ENCODE assay signal across 8 cellular contexts in the genomic region with DNA sequence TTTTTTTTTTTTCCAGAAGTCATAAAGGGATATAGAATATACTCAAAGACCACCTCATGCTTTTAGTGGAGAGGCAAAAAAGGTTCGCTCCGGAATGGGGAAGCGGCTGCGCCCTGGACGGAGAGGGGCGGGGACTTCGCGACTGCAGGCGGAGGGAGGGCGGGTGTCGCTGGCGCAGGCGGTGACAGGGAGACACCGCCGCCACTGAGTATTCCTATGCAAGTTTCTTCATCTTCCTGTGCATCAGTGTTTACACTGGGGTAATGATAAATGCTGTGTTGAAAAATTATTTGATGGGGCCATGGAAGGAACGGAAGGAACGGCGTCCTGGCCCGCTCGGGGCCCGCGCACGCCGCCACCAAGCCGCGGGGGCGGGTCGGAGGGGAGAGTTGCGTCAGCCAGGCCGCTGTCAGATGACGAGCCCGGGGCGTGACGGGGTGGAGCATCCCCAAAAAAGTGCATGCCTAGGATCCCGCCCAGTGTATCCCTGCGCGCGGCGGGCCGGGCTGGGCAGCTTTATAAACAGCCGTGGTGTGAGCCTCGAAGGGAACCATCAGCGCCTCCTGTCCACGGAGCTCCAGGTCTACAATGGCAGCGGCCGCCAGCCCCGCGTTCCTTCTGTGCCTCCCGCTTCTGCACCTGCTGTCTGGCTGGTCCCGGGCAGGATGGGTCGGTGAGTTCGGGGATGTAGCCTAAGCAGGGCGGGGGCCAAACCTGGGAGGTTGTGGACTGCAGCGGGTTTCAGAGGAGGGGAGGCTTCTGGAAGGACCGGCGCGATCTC. TPM values are rescaled to one million over a fixed set of nuclear protein-coding genes. Genes with fewer than 3 reads are reported as not detected.
DNase-seq lines count a peak whose midpoint lies in the region; ATAC-seq and TF ChIP-seq lines count a peak whose summit lies in the region.

A gene with protein sequence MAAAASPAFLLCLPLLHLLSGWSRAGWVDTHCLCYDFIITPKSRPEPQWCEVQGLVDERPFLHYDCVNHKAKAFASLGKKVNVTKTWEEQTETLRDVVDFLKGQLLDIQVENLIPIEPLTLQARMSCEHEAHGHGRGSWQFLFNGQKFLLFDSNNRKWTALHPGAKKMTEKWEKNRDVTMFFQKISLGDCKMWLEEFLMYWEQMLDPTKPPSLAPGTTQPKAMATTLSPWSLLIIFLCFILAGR (plus strand): TSS at position 482 of the 781 bp plus-strand sequence. CDS start 107 bp downstream, at position 589.

- CTCF ChIA-PET in A673 (lab: Charles Lee): no interaction called here

- peaks cover 7% of the 10 kb centered on the region for H3K4me1 ChIP-seq in A673 (ENCODE audit: insufficient read depth, low read length, poor library complexity, severe bottlenecking)
- H3K4me1 ChIP-seq in RWPE2 (ENCODE audit: insufficient read depth, poor library complexity, severe bottlenecking): peaks cover 4% of the 10 kb centered on the region
- peaks cover 0 to 26% (median 17%) of the 10 kb centered on the region in 3 donors for H3K4me1 ChIP-seq in gastroesophageal sphincter

- no TSS peak for BruUV-seq in A673 (replicated peaks; lab: Mats Ljungman, UMichigan)

- H3K27ac ChIP-seq in A673 (ENCODE audit: low read depth, low read length, poor library complexity, severe bottlenecking) (peak within 1 kb of the TSS; percentile 87), KOPT-K1 (ENCODE audit: low read depth, low read length, poor library complexity, severe bottlenecking) (peak within 1 kb of the TSS; percentile 53), RWPE2 (ENCODE audit: poor library complexity, severe bottlenecking) (no peak within 1 kb of the TSS), gastroesophageal sphincter (no peak within 1 kb of the TSS), substantia nigra (ENCODE audit: low read depth, low read length, poor library complexity, severe bottlenecking) (no peak within 1 kb of the TSS)

- TF ChIP-seq POLR2A in gastroesophageal sphincter (IDR thresholded peaks at IDR 0.05): no peak

- H3K4me3 ChIP-seq in A673 (ENCODE audit: low read depth, low read length, poor library complexity, severe bottlenecking) (peak within 1 kb of the TSS; percentile 56), RWPE2 (ENCODE audit: severe bottlenecking) (peak within 1 kb of the TSS; percentile 37), gastroesophageal sphincter (peak within 1 kb of the TSS; percentile 3 to 51)

- H3K9me3 ChIP-seq in A673 (ENCODE audit: low read depth, low read length, poor library complexity, severe bottlenecking): no peaks in the 10 kb centered on the region
- H3K9me3 ChIP-seq in KOPT-K1 (ENCODE audit: insufficient read depth, low read length, poor library complexity, severe bottlenecking): peaks cover 7% of the 10 kb centered on the region
- no peaks in the 10 kb centered on the region for H3K9me3 ChIP-seq in RWPE2 (ENCODE audit: severe bottlenecking)
- no peaks in the 10 kb centered on the region for H3K9me3 ChIP-seq in gastroesophageal sphincter

- POLR2A ChIA-PET in A673 (lab: Charles Lee; ENCODE audit: low non-redundant PET): no interaction called here

- 0 out of 2 replicates have a peak, but pooled peaks have one; percentile 17 for TF ChIP-seq CTCF in A673 (conservative IDR thresholded peaks at IDR 0.05; ENCODE audit: low read depth, low read length)
- TF ChIP-seq CTCF in RWPE2 (IDR thresholded peaks at IDR 0.05; ENCODE audit: poor library complexity, severe bottlenecking): peak; percentile 9
- TF ChIP-seq CTCF in gastroesophageal sphincter (IDR thresholded peaks at IDR 0.05): peak in 1 of 4 experiments; percentile 19

- 0 to 11% methylated on average over 4 to 15 of the region's 57 CpGs for WGBS in gastroesophageal sphincter (ENCODE audit: low coverage in 1 of 2), 2 donors

- peak; percentile 96 for DNase-seq in A673 (ENCODE audit: low spot score)
- DNase-seq in RWPE2 (ENCODE audit: low spot score): peak; percentile 90
- peak; percentile 54 for DNase-seq in activated gamma-delta T cell (lab: John Stamatoyannopoulos, UW)
- peak; percentile 41 for DNase-seq in non-pigmented ciliary epithelial cell (ENCODE audit: low read depth)
- peak in 29 of 49 donors; percentile 5 to 94 (median 26) for DNase-seq in substantia nigra (lab: John Stamatoyannopoulos, UW)

- H3K36me3 ChIP-seq in A673 (ENCODE audit: insufficient read depth, low read length, poor library complexity, severe bottlenecking) (no peaks in the 10 kb centered on the region), KOPT-K1 (ENCODE audit: insufficient read depth, low read length) (no peaks in the 10 kb centered on the region), RWPE2 (ENCODE audit: low read depth) (no peaks in the 10 kb centered on the region), gastroesophageal sphincter (no peaks in the 10 kb centered on the region)

- intact Hi-C loops in A673 (cut with micrococcal nuclease; ENCODE audit: unreplicated experiment): no loop called here

- H3K27me3 ChIP-seq in A673 (replicated peaks; ENCODE audit: insufficient read depth, low read depth, low read length, poor library complexity): peaks cover 18% of the 10 kb centered on the region
- H3K27me3 ChIP-seq in RWPE2 (ENCODE audit: insufficient read depth, poor library complexity, severe bottlenecking): peaks cover 20% of the 10 kb centered on the region
- peaks cover 99% of the 10 kb centered on the region for H3K27me3 ChIP-seq in gastroesophageal sphincter

- peak; percentile 65 for ATAC-seq in GM19351 (IDR thresholded peaks at IDR 0.05; ENCODE audit: unreplicated experiment)
- ATAC-seq in RWPE2 (ENCODE audit: low read depth): peak; percentile 78
- ATAC-seq in gastroesophageal sphincter: peak; percentile 90

- TF ChIP-seq EP300 in gastroesophageal sphincter (IDR thresholded peaks at IDR 0.05): no peak

RNA-seq across cellular contexts. Expression of the gene that starts here (rescaled TPM):
- total RNA-seq in A673 (2021): 5.2 and 7.0 TPM in 2 replicates
- under 1 TPM in 2 of 4 donors, not detected in 2; 0.07 to 0.27 TPM for total RNA-seq in gastroesophageal sphincter

Comparison
In these comparisons a context has a peak if more than half of its experiments do, and no peak if none do; other contexts are left out.
1. Peak in ATAC-seq and H3K4me3 ChIP-seq in gastroesophageal sphincter; RNA of the gene not detected or under 1 TPM.
2. DNase-seq: peak in every context shown above with its lines; median percentile 96 in A673; 90 in RWPE2; 54 in activated gamma-delta T cell; 41 in non-pigmented ciliary epithelial cell; 26 in substantia nigra.
3. H3K27ac ChIP-seq: peak in A673 (single experiment) and KOPT-K1 (single experiment); none in RWPE2 (single experiment), gastroesophageal sphincter (0 of 4) and substantia nigra (single experiment).
4. Peak in every context shown above with its lines, with median percentiles within 50 percentile points of each other: H3K4me3 ChIP-seq and ATAC-seq.